ENCODE assay signal across 1 cellular context in the genomic region with DNA sequence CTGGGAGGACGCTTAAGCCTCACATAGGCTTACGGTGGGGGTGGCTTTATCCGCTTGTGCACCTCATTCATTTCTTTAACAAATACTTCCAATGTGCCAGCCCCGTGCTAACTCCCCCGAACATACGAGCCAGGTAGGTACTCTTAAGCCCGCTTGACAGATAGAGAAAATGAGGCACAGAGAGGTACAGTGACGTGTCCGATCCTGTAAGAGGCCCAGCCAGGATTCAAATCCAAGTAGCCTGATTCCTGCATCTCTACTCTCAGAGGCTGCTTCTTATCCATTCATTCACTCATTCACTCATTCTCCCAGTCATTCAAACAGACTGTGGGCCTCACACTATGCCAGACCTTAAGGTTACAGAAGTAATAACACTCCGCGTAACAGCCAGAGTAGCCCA.
TF ChIP-seq lines count a peak whose summit lies in the region.

No MANE protein-coding gene starts in this region.

TF ChIP-seq in H1, 55 proteins besides CTCF, POLR2A, EP300 and RAD21:
- TF ChIP-seq SUZ12 (IDR thresholded peaks at IDR 0.05; ENCODE audit: low read length) (no peak), GABPA (IDR thresholded peaks at IDR 0.05; ENCODE audit: borderline replicate concordance, insufficient read depth, low read length) (no peak), SIX5 (IDR thresholded peaks at IDR 0.05; ENCODE audit: low read depth, low read length) (no peak), CTBP2 (IDR thresholded peaks at IDR 0.05; ENCODE audit: borderline replicate concordance, insufficient read depth, insufficient read length, low read length) (no peak), EZH2 (IDR thresholded peaks at IDR 0.05; ENCODE audit: low read depth, low read length, severe bottlenecking) (no peak), BRCA1 (IDR thresholded peaks at IDR 0.05; ENCODE audit: low read depth, low read length) (no peak), POU5F1 (IDR thresholded peaks at IDR 0.05; ENCODE audit: low read depth, low read length) (no peak), JUN (IDR thresholded peaks at IDR 0.05; ENCODE audit: low read depth, low read length) (no peak), CEBPB (IDR thresholded peaks at IDR 0.05; ENCODE audit: low read depth, low read length) (no peak), SIN3A (conservative IDR thresholded peaks at IDR 0.05 in 1 of 2, IDR thresholded peaks at IDR 0.05 in 1 of 2; ENCODE audit: low read depth in 1 of 2, low read length in 2 of 2) (no peak), SP4 (IDR thresholded peaks at IDR 0.05; ENCODE audit: low read length) (no peak)
- TF ChIP-seq, protein P1, sequence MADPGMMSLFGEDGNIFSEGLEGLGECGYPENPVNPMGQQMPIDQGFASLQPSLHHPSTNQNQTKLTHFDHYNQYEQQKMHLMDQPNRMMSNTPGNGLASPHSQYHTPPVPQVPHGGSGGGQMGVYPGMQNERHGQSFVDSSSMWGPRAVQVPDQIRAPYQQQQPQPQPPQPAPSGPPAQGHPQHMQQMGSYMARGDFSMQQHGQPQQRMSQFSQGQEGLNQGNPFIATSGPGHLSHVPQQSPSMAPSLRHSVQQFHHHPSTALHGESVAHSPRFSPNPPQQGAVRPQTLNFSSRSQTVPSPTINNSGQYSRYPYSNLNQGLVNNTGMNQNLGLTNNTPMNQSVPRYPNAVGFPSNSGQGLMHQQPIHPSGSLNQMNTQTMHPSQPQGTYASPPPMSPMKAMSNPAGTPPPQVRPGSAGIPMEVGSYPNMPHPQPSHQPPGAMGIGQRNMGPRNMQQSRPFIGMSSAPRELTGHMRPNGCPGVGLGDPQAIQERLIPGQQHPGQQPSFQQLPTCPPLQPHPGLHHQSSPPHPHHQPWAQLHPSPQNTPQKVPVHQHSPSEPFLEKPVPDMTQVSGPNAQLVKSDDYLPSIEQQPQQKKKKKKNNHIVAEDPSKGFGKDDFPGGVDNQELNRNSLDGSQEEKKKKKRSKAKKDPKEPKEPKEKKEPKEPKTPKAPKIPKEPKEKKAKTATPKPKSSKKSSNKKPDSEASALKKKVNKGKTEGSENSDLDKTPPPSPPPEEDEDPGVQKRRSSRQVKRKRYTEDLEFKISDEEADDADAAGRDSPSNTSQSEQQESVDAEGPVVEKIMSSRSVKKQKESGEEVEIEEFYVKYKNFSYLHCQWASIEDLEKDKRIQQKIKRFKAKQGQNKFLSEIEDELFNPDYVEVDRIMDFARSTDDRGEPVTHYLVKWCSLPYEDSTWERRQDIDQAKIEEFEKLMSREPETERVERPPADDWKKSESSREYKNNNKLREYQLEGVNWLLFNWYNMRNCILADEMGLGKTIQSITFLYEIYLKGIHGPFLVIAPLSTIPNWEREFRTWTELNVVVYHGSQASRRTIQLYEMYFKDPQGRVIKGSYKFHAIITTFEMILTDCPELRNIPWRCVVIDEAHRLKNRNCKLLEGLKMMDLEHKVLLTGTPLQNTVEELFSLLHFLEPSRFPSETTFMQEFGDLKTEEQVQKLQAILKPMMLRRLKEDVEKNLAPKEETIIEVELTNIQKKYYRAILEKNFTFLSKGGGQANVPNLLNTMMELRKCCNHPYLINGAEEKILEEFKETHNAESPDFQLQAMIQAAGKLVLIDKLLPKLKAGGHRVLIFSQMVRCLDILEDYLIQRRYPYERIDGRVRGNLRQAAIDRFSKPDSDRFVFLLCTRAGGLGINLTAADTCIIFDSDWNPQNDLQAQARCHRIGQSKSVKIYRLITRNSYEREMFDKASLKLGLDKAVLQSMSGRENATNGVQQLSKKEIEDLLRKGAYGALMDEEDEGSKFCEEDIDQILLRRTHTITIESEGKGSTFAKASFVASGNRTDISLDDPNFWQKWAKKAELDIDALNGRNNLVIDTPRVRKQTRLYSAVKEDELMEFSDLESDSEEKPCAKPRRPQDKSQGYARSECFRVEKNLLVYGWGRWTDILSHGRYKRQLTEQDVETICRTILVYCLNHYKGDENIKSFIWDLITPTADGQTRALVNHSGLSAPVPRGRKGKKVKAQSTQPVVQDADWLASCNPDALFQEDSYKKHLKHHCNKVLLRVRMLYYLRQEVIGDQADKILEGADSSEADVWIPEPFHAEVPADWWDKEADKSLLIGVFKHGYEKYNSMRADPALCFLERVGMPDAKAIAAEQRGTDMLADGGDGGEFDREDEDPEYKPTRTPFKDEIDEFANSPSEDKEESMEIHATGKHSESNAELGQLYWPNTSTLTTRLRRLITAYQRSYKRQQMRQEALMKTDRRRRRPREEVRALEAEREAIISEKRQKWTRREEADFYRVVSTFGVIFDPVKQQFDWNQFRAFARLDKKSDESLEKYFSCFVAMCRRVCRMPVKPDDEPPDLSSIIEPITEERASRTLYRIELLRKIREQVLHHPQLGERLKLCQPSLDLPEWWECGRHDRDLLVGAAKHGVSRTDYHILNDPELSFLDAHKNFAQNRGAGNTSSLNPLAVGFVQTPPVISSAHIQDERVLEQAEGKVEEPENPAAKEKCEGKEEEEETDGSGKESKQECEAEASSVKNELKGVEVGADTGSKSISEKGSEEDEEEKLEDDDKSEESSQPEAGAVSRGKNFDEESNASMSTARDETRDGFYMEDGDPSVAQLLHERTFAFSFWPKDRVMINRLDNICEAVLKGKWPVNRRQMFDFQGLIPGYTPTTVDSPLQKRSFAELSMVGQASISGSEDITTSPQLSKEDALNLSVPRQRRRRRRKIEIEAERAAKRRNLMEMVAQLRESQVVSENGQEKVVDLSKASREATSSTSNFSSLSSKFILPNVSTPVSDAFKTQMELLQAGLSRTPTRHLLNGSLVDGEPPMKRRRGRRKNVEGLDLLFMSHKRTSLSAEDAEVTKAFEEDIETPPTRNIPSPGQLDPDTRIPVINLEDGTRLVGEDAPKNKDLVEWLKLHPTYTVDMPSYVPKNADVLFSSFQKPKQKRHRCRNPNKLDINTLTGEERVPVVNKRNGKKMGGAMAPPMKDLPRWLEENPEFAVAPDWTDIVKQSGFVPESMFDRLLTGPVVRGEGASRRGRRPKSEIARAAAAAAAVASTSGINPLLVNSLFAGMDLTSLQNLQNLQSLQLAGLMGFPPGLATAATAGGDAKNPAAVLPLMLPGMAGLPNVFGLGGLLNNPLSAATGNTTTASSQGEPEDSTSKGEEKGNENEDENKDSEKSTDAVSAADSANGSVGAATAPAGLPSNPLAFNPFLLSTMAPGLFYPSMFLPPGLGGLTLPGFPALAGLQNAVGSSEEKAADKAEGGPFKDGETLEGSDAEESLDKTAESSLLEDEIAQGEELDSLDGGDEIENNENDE (IDR thresholded peaks at IDR 0.05; ENCODE audit: insufficient replicate concordance, low read length): no peak
